ENCODE assay signal across 20 cellular contexts in the genomic region with DNA sequence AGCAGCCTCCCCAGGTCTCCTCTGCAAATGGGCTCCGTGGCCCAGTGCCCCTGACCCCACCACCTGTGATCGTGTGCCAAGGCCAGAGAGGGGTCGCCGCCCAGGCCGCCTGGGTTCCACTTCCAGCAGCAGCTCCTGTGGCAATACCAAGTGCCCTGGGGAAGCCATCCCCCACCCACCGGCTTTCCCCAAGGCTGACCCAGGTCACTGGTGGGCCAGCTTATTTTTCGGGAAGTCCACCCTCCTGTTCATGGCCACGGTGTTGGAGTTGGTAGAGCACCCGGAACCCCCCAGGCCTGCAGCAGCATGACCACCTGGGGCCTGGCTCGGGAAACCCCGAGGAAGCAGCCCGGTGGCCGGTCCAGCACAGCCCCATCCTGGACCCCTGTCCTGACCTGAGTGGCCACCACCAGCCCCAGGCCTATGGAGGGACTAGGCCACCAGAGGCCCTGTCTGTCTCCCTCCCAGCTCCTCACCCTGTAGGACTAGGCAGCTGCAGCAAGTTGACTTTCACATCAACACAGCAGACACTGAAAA. TPM values are rescaled to one million over a fixed set of nuclear protein-coding genes. Genes with fewer than 3 reads are reported as not detected.
DNase-seq lines count a peak whose midpoint lies in the region; ATAC-seq, FAIRE-seq and TF ChIP-seq lines count a peak whose summit lies in the region.
"Had no signal": no experiment of that assay in that cellular context is flagged by ENCODE, and none has a peak within 500 bp of the region (broad histone marks: within the 10 kb centered on the region; RNA-seq: fewer than 3 reads in every experiment).

No MANE protein-coding gene starts in this region.

- H3K4me3 ChIP-seq in HepG2 (replicated peaks in 1 of 3; ENCODE audit: insufficient read depth in 1 of 3, low read depth in 2 of 3, low read length in 3 of 3) (no peak overlapping the region), upper lobe of right lung (no peak overlapping the region)
- H3K4me3 ChIP-seq: GM23248, HAP-1 had no signal

- CTCF ChIA-PET in HepG2 (lab: Yijun Ruan, JAX; ENCODE audit: low intra/inter-chr PET ratio, low total read pairs): no interaction called here

- DNase-seq in natural killer cell treated with Interleukin-12 subunit alpha and Interleukin-12 subunit beta and Interleukin-15 and Interleukin-18, amount 100 ng/mL, for 72 hours (ENCODE audit: low spot score): no peak
- DNase-seq in natural killer cell (no peak), HepG2 (ENCODE audit: low spot score) (no peak), upper lobe of right lung (no peak), midbrain (lab: John Stamatoyannopoulos, UW) (no peak)
- DNase-seq: ACHN; CD4-positive, alpha-beta memory T cell; DMS153; DMS79; GDM1; GM23248; IMR-90 had no signal

- no peak overlapping the region for H3K9ac ChIP-seq in HepG2 (ENCODE audit: insufficient read depth, low read depth, low read length)
- H3K9ac ChIP-seq: GM23248 had no signal

- H3K27ac ChIP-seq in HepG2 (ENCODE audit: extremely low read length, insufficient read depth, low read length) (no peak overlapping the region), upper lobe of right lung (no peak overlapping the region)
- H3K27ac ChIP-seq: C4-2B, GM23248, HL-60 had no signal

- TF ChIP-seq POLR2A in HepG2 (IDR thresholded peaks at IDR 0.05; ENCODE audit: insufficient read depth in 1 of 2, low read depth in 2 of 2, low read length in 2 of 2): no peak

- H3K36me3 Mint-ChIP-seq in natural killer cell treated with Interleukin-12 subunit alpha and Interleukin-12 subunit beta and Interleukin-15 and Interleukin-18, amount 100 ng/mL, for 72 hours: no peaks in the 10 kb centered on the region
- no peaks in the 10 kb centered on the region for H3K36me3 Mint-ChIP-seq in natural killer cell
- H3K36me3 Mint-ChIP-seq: CD4-positive, alpha-beta memory T cell had no signal

- H3K4me3 Mint-ChIP-seq in natural killer cell treated with Interleukin-12 subunit alpha and Interleukin-12 subunit beta and Interleukin-15 and Interleukin-18, amount 100 ng/mL, for 72 hours: no peak overlapping the region
- H3K4me3 Mint-ChIP-seq in natural killer cell: no peak overlapping the region
- H3K4me3 Mint-ChIP-seq: CD4-positive, alpha-beta memory T cell had no signal

- BruUV-seq in HepG2 (replicated peaks; lab: Mats Ljungman, UMichigan): no TSS peak

- H3K4me1 ChIP-seq in HepG2 (ENCODE audit: insufficient read depth, low read length) (0 out of 2 replicates have a peak, but pooled peaks cover 4% of the 10 kb centered on the region), upper lobe of right lung (no peaks in the 10 kb centered on the region)
- H3K4me1 ChIP-seq: HAP-1 had no signal

- no peak overlapping the region for H3K4me2 ChIP-seq in HepG2 (ENCODE audit: low read depth, low read length)

- POLR2A ChIA-PET in HepG2 (lab: Yijun Ruan, JAX): no interaction called here

- no peak for TF ChIP-seq RAD21 in HepG2 (CRISPR knock-in tag; IDR thresholded peaks at IDR 0.05)

- H2AFZ ChIP-seq in HepG2 (ENCODE audit: low read length): no peak overlapping the region
- H2AFZ ChIP-seq: GM23248 had no signal

- no peak overlapping the region for H3K27ac Mint-ChIP-seq in natural killer cell treated with Interleukin-12 subunit alpha and Interleukin-12 subunit beta and Interleukin-15 and Interleukin-18, amount 100 ng/mL, for 72 hours
- no peak overlapping the region for H3K27ac Mint-ChIP-seq in natural killer cell

- 74% methylated on average over 7 of the region's 13 CpGs for WGBS in HepG2 (ENCODE audit: low lambda C conversion rate)

- in situ Hi-C loops in HepG2 (cut with HindIII; ENCODE audit: extremely low pct_ligation_motif_present, low pct_unique_long_range_greater_than_20kb): no loop called here

- H3K36me3 ChIP-seq in HepG2 (replicated peaks in 1 of 2; ENCODE audit: control insufficient read depth in 1 of 2, insufficient read depth in 2 of 2, low read length in 2 of 2): no peaks in the 10 kb centered on the region
- no peaks in the 10 kb centered on the region for H3K36me3 ChIP-seq in upper lobe of right lung
- H3K36me3 ChIP-seq: HAP-1 had no signal

- TF ChIP-seq EP300 in HepG2 (IDR thresholded peaks at IDR 0.05; ENCODE audit: low read depth in 2 of 2, low read length in 2 of 2): no peak
- no peak for TF ChIP-seq EP300 in HepG2 (CRISPR knock-in tag; IDR thresholded peaks at IDR 0.05; ENCODE audit: borderline replicate concordance)

- H3K9me3 ChIP-seq in HepG2 (ENCODE audit: low read length) (no peaks in the 10 kb centered on the region), upper lobe of right lung (no peaks in the 10 kb centered on the region)
- H3K9me3 ChIP-seq: HAP-1 had no signal

- H4K20me1 ChIP-seq in HepG2 (ENCODE audit: insufficient read depth, low read length): no peaks in the 10 kb centered on the region

- H3K9me3 Mint-ChIP-seq in natural killer cell treated with Interleukin-12 subunit alpha and Interleukin-12 subunit beta and Interleukin-15 and Interleukin-18, amount 100 ng/mL, for 72 hours: no peaks in the 10 kb centered on the region
- H3K9me3 Mint-ChIP-seq in natural killer cell: no peaks in the 10 kb centered on the region

- intact Hi-C loops in natural killer cell (cut with micrococcal nuclease): no loop called here
- intact Hi-C loops in HepG2 (cut with micrococcal nuclease; ENCODE audit: unreplicated experiment): no loop called here
- intact Hi-C loops in upper lobe of right lung (cut with DNase I): no loop called here

- TF ChIP-seq CTCF in natural killer cell (IDR thresholded peaks at IDR 0.05): no peak
- TF ChIP-seq CTCF in HepG2 (CRISPR knock-in tag; IDR thresholded peaks at IDR 0.05): no peak
- no peak for TF ChIP-seq CTCF in upper lobe of right lung (IDR thresholded peaks at IDR 0.05)

- H3K27me3 ChIP-seq in HepG2 (ENCODE audit: control insufficient read depth in 1 of 2, insufficient read depth in 2 of 2, low read length in 2 of 2) (no peaks in the 10 kb centered on the region), upper lobe of right lung (no peaks in the 10 kb centered on the region)

- H3K79me2 ChIP-seq in HepG2 (ENCODE audit: insufficient read depth, low read length): no peaks in the 10 kb centered on the region

- no peaks in the 10 kb centered on the region for H3K27me3 Mint-ChIP-seq in natural killer cell treated with Interleukin-12 subunit alpha and Interleukin-12 subunit beta and Interleukin-15 and Interleukin-18, amount 100 ng/mL, for 72 hours
- no peaks in the 10 kb centered on the region for H3K27me3 Mint-ChIP-seq in natural killer cell (ENCODE audit: low read depth in 2 of 2)
- H3K27me3 Mint-ChIP-seq: CD4-positive, alpha-beta memory T cell had no signal

- ATAC-seq in natural killer cell treated with Interleukin-12 subunit alpha and Interleukin-12 subunit beta and Interleukin-15 and Interleukin-18, amount 100 ng/mL, for 72 hours: peak; percentile 31 to 56
- ATAC-seq in natural killer cell (no peak), HepG2 (peak; percentile 41; the same call in 2 of the 3 replicates), upper lobe of right lung (peak; percentile 39), HG03469 (IDR thresholded peaks at IDR 0.05; ENCODE audit: unreplicated experiment) (no peak)

- no peaks in the 10 kb centered on the region for H3K4me1 Mint-ChIP-seq in natural killer cell treated with Interleukin-12 subunit alpha and Interleukin-12 subunit beta and Interleukin-15 and Interleukin-18, amount 100 ng/mL, for 72 hours (ENCODE audit: low read depth in 2 of 2)
- H3K4me1 Mint-ChIP-seq in natural killer cell: no peaks in the 10 kb centered on the region
- H3K4me1 Mint-ChIP-seq: CD4-positive, alpha-beta memory T cell had no signal

- FAIRE-seq in HepG2 (lab: Jason Lieb, UNC): no peak
- FAIRE-seq: A204.1, GM12892, GM18507 had no signal

RNA-seq across cellular contexts. Expression of a gene that starts 40.8 kb away (rescaled TPM):
- total RNA-seq in natural killer cell treated with Interleukin-12 subunit alpha and Interleukin-12 subunit beta and Interleukin-15 and Interleukin-18, amount 100 ng/mL, for 72 hours: 10 to 100 TPM; 10.1 to 10.8 TPM
- total RNA-seq in natural killer cell: 10 to 100 TPM in 2 of 3 donors, 1 to 10 TPM in 1; 7.5 to 48.0 (median 35.2) TPM
- total RNA-seq in HepG2 (2016; rRNA removed; fragmentation: Illumina TruSeq; extraction: Trizol): 0.18 and 0.22 TPM in 2 replicates
- total RNA-seq in HepG2 (2016; cell fraction: cytosol; rRNA removed; fragmentation: Illumina TruSeq; extraction: Trizol; ENCODE audit: low read depth): 0.18 and 0.30 TPM in 2 replicates
- total RNA-seq in HepG2 (2016; cell fraction: insoluble cytoplasmic fraction; rRNA removed; fragmentation: Illumina TruSeq; extraction: Trizol): 0.19 and 0.21 TPM in 2 replicates
- 0.15 and 0.31 TPM in 2 replicates for total RNA-seq in HepG2 (2016; cell fraction: membrane; rRNA removed; fragmentation: Illumina TruSeq; extraction: Trizol)
- total RNA-seq in HepG2 (2016; cell fraction: nucleus; rRNA removed; fragmentation: Illumina TruSeq; extraction: Trizol): not detected in 2 replicates
- 0.09 and 0.11 TPM in 2 replicates for polyA plus RNA-seq in HepG2 (2011; rRNA removed)
- polyA plus RNA-seq in HepG2 (2011; cell fraction: cytosol; rRNA removed): 0.05 and 0.09 TPM in 2 replicates
- polyA plus RNA-seq in HepG2 (2011; cell fraction: nucleus; rRNA removed): not detected in 2 replicates
- 0.07 TPM in 1 of 2 replicates, not detected in the other for polyA plus RNA-seq in HepG2 (2012)
- polyA plus RNA-seq in HepG2 (2016; cell fraction: cytosol; fragmentation: Illumina TruSeq; extraction: Trizol; ENCODE audit: low read depth): 0.18 and 0.25 TPM in 2 replicates
- polyA plus RNA-seq in HepG2 (2016; cell fraction: insoluble cytoplasmic fraction; fragmentation: Illumina TruSeq; extraction: Trizol; ENCODE audit: low read depth): 0.20 and 0.21 TPM in 2 replicates
- polyA plus RNA-seq in HepG2 (2016; cell fraction: membrane; fragmentation: Illumina TruSeq; extraction: Trizol; ENCODE audit: low read depth): 0.14 and 0.29 TPM in 2 replicates
- 0.37 TPM in 1 of 2 replicates, not detected in the other for polyA plus RNA-seq in HepG2 (2016; cell fraction: nucleus; fragmentation: Illumina TruSeq; extraction: Trizol; ENCODE audit: insufficient read depth, low read depth)
- polyA minus RNA-seq in HepG2 (2011; rRNA and poly(A)+ RNA removed; ENCODE audit: low replicate concordance): 0.46 and 6.9 TPM in 2 replicates
- polyA minus RNA-seq in HepG2 (2011; cell fraction: cytosol; rRNA and poly(A)+ RNA removed): not detected in 2 replicates
- not detected in 2 replicates for polyA minus RNA-seq in HepG2 (2011; cell fraction: nucleus; rRNA and poly(A)+ RNA removed)
- 12.7 TPM for total RNA-seq in upper lobe of right lung

RNA-seq across cellular contexts. Expression of a gene that starts 52.9 kb away (rescaled TPM):
- total RNA-seq in natural killer cell treated with Interleukin-12 subunit alpha and Interleukin-12 subunit beta and Interleukin-15 and Interleukin-18, amount 100 ng/mL, for 72 hours: 10 to 100 TPM; 20.2 to 46.6 TPM
- total RNA-seq in natural killer cell: 10 to 100 TPM; 14.1 to 22.9 (median 16.7) TPM
- 0.13 TPM in 1 of 2 replicates, not detected in the other for total RNA-seq in HepG2 (2016; rRNA removed; fragmentation: Illumina TruSeq; extraction: Trizol)
- not detected in 2 replicates for total RNA-seq in HepG2 (2016; cell fraction: cytosol; rRNA removed; fragmentation: Illumina TruSeq; extraction: Trizol; ENCODE audit: low read depth)
- 0.03 TPM in 1 of 2 replicates, not detected in the other for total RNA-seq in HepG2 (2016; cell fraction: insoluble cytoplasmic fraction; rRNA removed; fragmentation: Illumina TruSeq; extraction: Trizol)
- not detected in 2 replicates for total RNA-seq in HepG2 (2016; cell fraction: membrane; rRNA removed; fragmentation: Illumina TruSeq; extraction: Trizol)
- not detected in 2 replicates for total RNA-seq in HepG2 (2016; cell fraction: nucleus; rRNA removed; fragmentation: Illumina TruSeq; extraction: Trizol)
- polyA plus RNA-seq in HepG2 (2011; rRNA removed): 0.56 and 0.73 TPM in 2 replicates
- polyA plus RNA-seq in HepG2 (2011; cell fraction: cytosol; rRNA removed): 0.18 and 0.19 TPM in 2 replicates
- polyA plus RNA-seq in HepG2 (2011; cell fraction: nucleus; rRNA removed): 1.1 and 1.7 TPM in 2 replicates
- 0.76 and 1.1 TPM in 2 replicates for polyA plus RNA-seq in HepG2 (2012)
- not detected in 2 replicates for polyA plus RNA-seq in HepG2 (2016; cell fraction: cytosol; fragmentation: Illumina TruSeq; extraction: Trizol; ENCODE audit: low read depth)
- polyA plus RNA-seq in HepG2 (2016; cell fraction: insoluble cytoplasmic fraction; fragmentation: Illumina TruSeq; extraction: Trizol; ENCODE audit: low read depth): not detected in 2 replicates
- polyA plus RNA-seq in HepG2 (2016; cell fraction: membrane; fragmentation: Illumina TruSeq; extraction: Trizol; ENCODE audit: low read depth): not detected in 2 replicates
- not detected in 2 replicates for polyA plus RNA-seq in HepG2 (2016; cell fraction: nucleus; fragmentation: Illumina TruSeq; extraction: Trizol; ENCODE audit: insufficient read depth, low read depth)
- polyA minus RNA-seq in HepG2 (2011; rRNA and poly(A)+ RNA removed; ENCODE audit: low replicate concordance): 0.38 TPM in 1 of 2 replicates, not detected in the other
- polyA minus RNA-seq in HepG2 (2011; cell fraction: cytosol; rRNA and poly(A)+ RNA removed): 0.40 TPM in 1 of 2 replicates, not detected in the other
- polyA minus RNA-seq in HepG2 (2011; cell fraction: nucleus; rRNA and poly(A)+ RNA removed): 0.64 and 1.9 TPM in 2 replicates
- total RNA-seq in upper lobe of right lung: 20.1 TPM
- total RNA-seq: HT1080 had no signal

Comparison
In these comparisons a context has a peak if more than half of its experiments do, and no peak if none do; other contexts are left out.
1. ATAC-seq: peak in natural killer cell treated with Interleukin-12 subunit alpha and Interleukin-12 subunit beta and Interleukin-15 and Interleukin-18, amount 100 ng/mL, for 72 hours (2 of 2), HepG2 (single experiment) and upper lobe of right lung (single experiment); none in natural killer cell (0 of 3) and HG03469 (single experiment).
2. RNA of a gene that starts 52.9 kb away (total RNA-seq): 20.2 to 46.6 TPM in natural killer cell treated with Interleukin-12 subunit alpha and Interleukin-12 subunit beta and Interleukin-15 and Interleukin-18, amount 100 ng/mL, for 72 hours, 20.1 TPM in upper lobe of right lung (single experiment) and 14.1 to 22.9 TPM in natural killer cell; 0.03 to 0.13 TPM in HepG2; every median in the first group is over 10 times any median in the second.